In the genomic region with DNA sequence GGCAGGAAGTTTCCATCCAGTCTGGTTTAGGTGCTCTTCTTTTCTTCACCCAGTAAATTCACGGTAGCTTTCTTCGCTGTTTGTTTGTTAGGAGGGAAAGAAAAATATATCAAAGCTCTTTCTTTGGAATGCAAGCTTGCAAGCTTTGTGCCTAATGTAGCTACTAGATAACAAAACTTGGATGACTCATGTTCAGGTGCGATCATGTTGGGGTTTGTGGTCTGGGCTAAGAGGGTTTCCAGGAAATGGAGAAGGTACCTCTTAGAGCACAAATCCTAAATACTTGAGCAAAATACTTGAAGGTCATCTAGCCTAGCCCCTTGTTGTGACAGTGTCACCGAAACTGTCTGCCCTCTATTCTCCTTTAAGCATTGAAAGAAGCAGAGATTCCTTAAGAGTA, we compare ENCODE assay signal across 9 cellular contexts. TPM values are rescaled to one million over a fixed set of nuclear protein-coding genes. Genes with fewer than 3 reads are reported as not detected.
A peak's percentile ranks its signal among the peaks of the same experiment; 100 is the strongest.
DNase-seq lines count a peak whose midpoint lies in the region; ATAC-seq and TF ChIP-seq lines count a peak whose summit lies in the region.
"Had no signal": no experiment of that assay in that cellular context is flagged by ENCODE, and none has a peak within 500 bp of the region (broad histone marks: within the 10 kb centered on the region; RNA-seq: fewer than 3 reads in every experiment).

No MANE protein-coding gene starts in this region.

- peak overlapping the region; percentile 7 for H3K4me3 Mint-ChIP-seq in activated CD8-positive, alpha-beta memory T cell treated with anti-CD3 and anti-CD28 coated beads, Interleukin-2, amount 10 ng/mL, durations not matched to agents 7 days and 5 days
- no peak overlapping the region for H3K4me3 Mint-ChIP-seq in stimulated activated effector memory CD8-positive, alpha-beta T cell treated with anti-CD3 and anti-CD28 coated beads, Interleukin-12 subunit alpha, Interleukin-12 subunit beta, amount 100 ng/mL, for 72 hours

- ATAC-seq in activated CD8-positive, alpha-beta memory T cell treated with anti-CD3 and anti-CD28 coated beads, Interleukin-2, amount 10 ng/mL, durations not matched to agents 7 days and 5 days: peak; percentile 89
- ATAC-seq in esophagus mucosa (peak; percentile 57), GM19455 (IDR thresholded peaks at IDR 0.05; ENCODE audit: unreplicated experiment) (no peak)
- ATAC-seq in stimulated activated effector memory CD8-positive, alpha-beta T cell treated with anti-CD3 and anti-CD28 coated beads, Interleukin-12 subunit alpha, Interleukin-12 subunit beta, amount 100 ng/mL, for 72 hours: peak; percentile 93

- peak; percentile 89 for DNase-seq in activated CD8-positive, alpha-beta memory T cell treated with anti-CD3 and anti-CD28 coated beads, Interleukin-2, amount 10 ng/mL, durations not matched to agents 7 days and 5 days
- no peak for DNase-seq in activated CD8-positive, alpha-beta memory T cell treated with anti-CD3 and anti-CD28 coated beads for 24 hours
- DNase-seq in activated CD4-positive, alpha-beta T cell treated with anti-CD3 and anti-CD28 coated beads for 4 hours: peak; percentile 59
- peak in 1 of 2 donors; percentile 55 for DNase-seq in stimulated activated effector memory CD8-positive, alpha-beta T cell treated with anti-CD3 and anti-CD28 coated beads, Interleukin-12 subunit alpha, Interleukin-12 subunit beta, amount 100 ng/mL, for 72 hours (ENCODE audit: low spot score in 2 of 2)
- DNase-seq in dedifferentiated amniotic fluid mesenchymal stem cell (ENCODE audit: extremely low spot score) (no peak), GM10266 (ENCODE audit: extremely low spot score) (no peak)
- DNase-seq: cerebellar nuclear complex had no signal

- peaks cover 36% of the 10 kb centered on the region for H3K36me3 Mint-ChIP-seq in activated CD8-positive, alpha-beta memory T cell treated with anti-CD3 and anti-CD28 coated beads, Interleukin-2, amount 10 ng/mL, durations not matched to agents 7 days and 5 days
- H3K36me3 Mint-ChIP-seq in stimulated activated effector memory CD8-positive, alpha-beta T cell treated with anti-CD3 and anti-CD28 coated beads, Interleukin-12 subunit alpha, Interleukin-12 subunit beta, amount 100 ng/mL, for 72 hours: peaks cover 52% of the 10 kb centered on the region

- no peak for TF ChIP-seq CTCF in GM10266 (IDR thresholded peaks at IDR 0.05; ENCODE audit: control insufficient read depth, insufficient read depth, low read depth, missing control alignments)

- peaks cover 47% of the 10 kb centered on the region for H3K4me1 Mint-ChIP-seq in activated CD8-positive, alpha-beta memory T cell treated with anti-CD3 and anti-CD28 coated beads, Interleukin-2, amount 10 ng/mL, durations not matched to agents 7 days and 5 days
- H3K4me1 Mint-ChIP-seq in stimulated activated effector memory CD8-positive, alpha-beta T cell treated with anti-CD3 and anti-CD28 coated beads, Interleukin-12 subunit alpha, Interleukin-12 subunit beta, amount 100 ng/mL, for 72 hours: peaks cover 14% of the 10 kb centered on the region

- H3K27me3 Mint-ChIP-seq in activated CD8-positive, alpha-beta memory T cell treated with anti-CD3 and anti-CD28 coated beads, Interleukin-2, amount 10 ng/mL, durations not matched to agents 7 days and 5 days: no peaks in the 10 kb centered on the region

- H3K27ac Mint-ChIP-seq in activated CD8-positive, alpha-beta memory T cell treated with anti-CD3 and anti-CD28 coated beads, Interleukin-2, amount 10 ng/mL, durations not matched to agents 7 days and 5 days: peak overlapping the region; percentile 67
- peak overlapping the region; percentile 81 for H3K27ac Mint-ChIP-seq in stimulated activated effector memory CD8-positive, alpha-beta T cell treated with anti-CD3 and anti-CD28 coated beads, Interleukin-12 subunit alpha, Interleukin-12 subunit beta, amount 100 ng/mL, for 72 hours

- CTCF ChIA-PET in activated CD8-positive, alpha-beta memory T cell treated with anti-CD3 and anti-CD28 coated beads, Interleukin-2, amount 10 ng/mL, durations not matched to agents 7 days and 5 days (lab: Charles Lee): interaction anchor here (0.8 to 1.4 kb wide), 5 partner anchors 10 to 1328 kb away, joined by 3 to 6 read pairs (median 3); no protein-coding TSS in a partner anchor

- no peaks in the 10 kb centered on the region for H3K9me3 Mint-ChIP-seq in activated CD8-positive, alpha-beta memory T cell treated with anti-CD3 and anti-CD28 coated beads, Interleukin-2, amount 10 ng/mL, durations not matched to agents 7 days and 5 days (ENCODE audit: low read depth)
- no peaks in the 10 kb centered on the region for H3K9me3 Mint-ChIP-seq in stimulated activated effector memory CD8-positive, alpha-beta T cell treated with anti-CD3 and anti-CD28 coated beads, Interleukin-12 subunit alpha, Interleukin-12 subunit beta, amount 100 ng/mL, for 72 hours

RNA-seq across cellular contexts. Expression of gene SRP19, which starts 17.7 kb away (rescaled TPM):
- 10 to 100 TPM; 50.1 to 55.9 TPM for total RNA-seq in activated CD8-positive, alpha-beta memory T cell treated with anti-CD3 and anti-CD28 coated beads, Interleukin-2, amount 10 ng/mL, durations not matched to agents 7 days and 5 days
- 29.7 TPM for total RNA-seq in esophagus mucosa

RNA-seq across cellular contexts. Expression of gene REEP5, which starts 43.3 kb away (rescaled TPM):
- 10 to 100 TPM; 91.0 to 97.0 TPM for total RNA-seq in activated CD8-positive, alpha-beta memory T cell treated with anti-CD3 and anti-CD28 coated beads, Interleukin-2, amount 10 ng/mL, durations not matched to agents 7 days and 5 days
- total RNA-seq in esophagus mucosa: 52.0 TPM

Comparison
In these comparisons a context has a peak if more than half of its experiments do, and no peak if none do; other contexts are left out.
1. DNase-seq: peak in activated CD8-positive, alpha-beta memory T cell treated with anti-CD3 and anti-CD28 coated beads, Interleukin-2, amount 10 ng/mL, durations not matched to agents 7 days and 5 days (single experiment) and activated CD4-positive, alpha-beta T cell treated with anti-CD3 and anti-CD28 coated beads for 4 hours (2 of 2); none in activated CD8-positive, alpha-beta memory T cell treated with anti-CD3 and anti-CD28 coated beads for 24 hours (single experiment), dedifferentiated amniotic fluid mesenchymal stem cell (single experiment) and GM10266 (single experiment).